ENCODE assay signal across 26 cellular contexts in the genomic region with DNA sequence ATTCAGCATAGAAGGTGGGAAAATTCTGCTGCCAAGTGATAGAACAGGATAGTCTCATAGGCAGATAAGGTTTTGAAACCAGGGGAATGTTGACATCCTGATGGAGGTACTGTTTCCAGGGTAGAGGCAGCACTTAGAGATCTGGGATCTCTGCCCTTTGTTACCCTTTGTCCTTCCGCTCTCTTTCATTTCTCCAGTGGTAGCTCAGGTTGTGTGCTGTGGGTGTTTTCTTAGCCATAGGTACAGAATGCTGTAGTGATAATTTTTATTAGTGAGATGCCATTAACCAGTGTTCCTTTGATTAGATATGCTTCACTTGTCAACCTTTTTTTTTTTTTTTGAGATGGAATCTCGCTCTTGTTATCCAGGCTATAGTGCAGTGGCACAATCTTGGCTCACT.
A peak's percentile ranks its signal among the peaks of the same experiment; 100 is the strongest.
DNase-seq lines count a peak whose midpoint lies in the region; ATAC-seq, FAIRE-seq and TF ChIP-seq lines count a peak whose summit lies in the region.
"Had no signal": no experiment of that assay in that cellular context is flagged by ENCODE, and none has a peak within 500 bp of the region (broad histone marks: within the 10 kb centered on the region; RNA-seq: fewer than 3 reads in every experiment).

No MANE protein-coding gene starts in this region.

- FAIRE-seq in GM12891 (lab: Jason Lieb, UNC) (peak; percentile 13), small intestine (lab: Jason Lieb, UNC) (no peak)
- FAIRE-seq: A204.1, D721Med, GM12878, GM18507, H54 had no signal

- H3K4me3 ChIP-seq in PC-3 (ENCODE audit: low read length) (no peak overlapping the region), small intestine (ENCODE audit: low read depth in 1 of 2, low read length in 2 of 2) (no peak overlapping the region)
- H3K4me3 ChIP-seq: BLaER1 treated with 17β-estradiol and CSF1 and Interleukin-3, amounts not matched to agents 10 nM and 100 nM; GM12878; HAP-1 had no signal

- peaks cover 54% of the 10 kb centered on the region for H3K4me1 ChIP-seq in PC-3 (ENCODE audit: insufficient read depth, low read length)
- peaks cover 0 to 2% of the 10 kb centered on the region in 2 donors for H3K4me1 ChIP-seq in small intestine (ENCODE audit: control insufficient read depth in 2 of 2, insufficient read depth in 1 of 2, low read depth in 1 of 2, low read length in 1 of 2)
- H3K4me1 ChIP-seq: BE2C had no signal

- H3F3A ChIP-seq in PC-3 (ENCODE audit: low read length, unreplicated experiment): no peaks in the 10 kb centered on the region

- H3K27me3 ChIP-seq in PC-3 (ENCODE audit: low read length) (no peaks in the 10 kb centered on the region), layer of hippocampus (ENCODE audit: control insufficient read depth, insufficient read depth, low read length) (no peaks in the 10 kb centered on the region), small intestine (ENCODE audit: control insufficient read depth in 2 of 2, insufficient read depth in 2 of 2, low read length in 2 of 2) (no peaks in the 10 kb centered on the region)
- H3K27me3 ChIP-seq: BE2C; BLaER1 treated with 17β-estradiol and CSF1 and Interleukin-3, amounts not matched to agents 10 nM and 100 nM had no signal

- H3K9me2 ChIP-seq in PC-3 (replicated peaks; ENCODE audit: low read length): no peaks in the 10 kb centered on the region

- 17 to 72% (median 36%) methylated on average over 2 of the region's 2 CpGs for WGBS in small intestine, 3 donors

- TF ChIP-seq CTCF in PC-3 (conservative IDR thresholded peaks at IDR 0.05; ENCODE audit: low read depth, low read length) (no peak), natural killer cell (IDR thresholded peaks at IDR 0.05) (no peak)

- no peak overlapping the region for H3K27ac Mint-ChIP-seq in natural killer cell
- H3K27ac Mint-ChIP-seq: CD4-positive, alpha-beta T cell; CD8-positive, alpha-beta memory T cell had no signal

- H4K20me1 ChIP-seq in PC-3 (ENCODE audit: low read length): no peaks in the 10 kb centered on the region
- H4K20me1 ChIP-seq: BLaER1 treated with 17β-estradiol and CSF1 and Interleukin-3, amounts not matched to agents 10 nM and 100 nM had no signal

- no peaks in the 10 kb centered on the region for H3K36me3 Mint-ChIP-seq in natural killer cell
- H3K36me3 Mint-ChIP-seq: CD14-positive monocyte; CD8-positive, alpha-beta memory T cell had no signal

- H3K27ac ChIP-seq in PC-3 (ENCODE audit: low read length) (peak overlapping the region; percentile 84), layer of hippocampus (ENCODE audit: low read depth, low read length) (peak overlapping the region; percentile 4), small intestine (ENCODE audit: low read depth in 1 of 2, low read length in 1 of 2) (peak overlapping the region in 1 of 2 donors; percentile 45)
- H3K27ac ChIP-seq: 22Rv1 had no signal

- DNase-seq in GM12891 (ENCODE audit: insufficient read length, low spot score) (no peak), PC-3 (no peak), small intestine (peak; percentile 93), NCI-H1092 (lab: John Stamatoyannopoulos, UW) (no peak), AML-193 (lab: John Stamatoyannopoulos, UW) (no peak), natural killer cell (no peak)
- DNase-seq in activated T-cell treated with anti-CD3 and anti-CD28 coated beads, Interleukin-2, amount 50 U/mL, for 1 hour: no peak
- DNase-seq: BE2C; CD4-positive, alpha-beta T cell; CD8-positive, alpha-beta memory T cell; DMS 273 treated with DMSO at 0.1 percent for 48 hours; DMS79; EL; GDM1; GOT3; HFFc6 had no signal

- intact Hi-C loops in PC-3 (cut with micrococcal nuclease) (loop anchor here (2.0 kb wide), 1 partner anchor 18 kb away; no protein-coding TSS in a partner anchor), natural killer cell (cut with micrococcal nuclease) (no loop called here)

- no peak for TF ChIP-seq POLR2A in GM12891 (IDR thresholded peaks at IDR 0.05; ENCODE audit: low read depth, low read length)

- peak overlapping the region; percentile 42 for H3K4me2 ChIP-seq in PC-3 (ENCODE audit: low read length)
- H3K4me2 ChIP-seq: BLaER1 treated with 17β-estradiol and CSF1 and Interleukin-3, amounts not matched to agents 10 nM and 100 nM had no signal

- 0 out of 2 replicates have a peak, but pooled peaks cover 5% of the 10 kb centered on the region for H3K36me3 ChIP-seq in PC-3 (ENCODE audit: low read depth, low read length)
- no peaks in the 10 kb centered on the region for H3K36me3 ChIP-seq in small intestine (ENCODE audit: control insufficient read depth in 2 of 2, insufficient read depth in 2 of 2, low read length in 2 of 2)
- H3K36me3 ChIP-seq: BE2C, HAP-1 had no signal

- H3K27me3 Mint-ChIP-seq in natural killer cell (ENCODE audit: low read depth in 2 of 2): peaks cover 7 to 11% of the 10 kb centered on the region in 2 donors

- no peak overlapping the region for H2AFZ ChIP-seq in PC-3 (ENCODE audit: low read length)

- no peaks in the 10 kb centered on the region for H3K4me1 Mint-ChIP-seq in natural killer cell
- H3K4me1 Mint-ChIP-seq: CD14-positive monocyte; CD8-positive, alpha-beta memory T cell had no signal

- POLR2A ChIA-PET in PC-3 (lab: Charles Lee; ENCODE audit: unreplicated experiment): no interaction called here

- no peak for ATAC-seq in PC-3
- ATAC-seq in natural killer cell: no peak
- ATAC-seq: GM12878 had no signal

- H3K9me3 ChIP-seq in PC-3 (ENCODE audit: low read length) (no peaks in the 10 kb centered on the region), small intestine (ENCODE audit: control insufficient read depth, low read depth) (no peaks in the 10 kb centered on the region)
- H3K9me3 ChIP-seq: BE2C; BLaER1 treated with 17β-estradiol and CSF1 and Interleukin-3, amounts not matched to agents 10 nM and 100 nM; HAP-1 had no signal

- H3K79me2 ChIP-seq in PC-3 (ENCODE audit: low read length): no peaks in the 10 kb centered on the region

- no peak overlapping the region for H3K9ac ChIP-seq in PC-3 (ENCODE audit: low read length)
- H3K9ac ChIP-seq: BLaER1 treated with 17β-estradiol and CSF1 and Interleukin-3, amounts not matched to agents 10 nM and 100 nM had no signal

- H3K4me3 Mint-ChIP-seq in natural killer cell: no peak overlapping the region
- H3K4me3 Mint-ChIP-seq: CD14-positive monocyte; CD4-positive, alpha-beta T cell; CD8-positive, alpha-beta memory T cell had no signal

- no peaks in the 10 kb centered on the region for H3K9me3 Mint-ChIP-seq in natural killer cell
- H3K9me3 Mint-ChIP-seq: CD14-positive monocyte; CD4-positive, alpha-beta T cell; CD8-positive, alpha-beta memory T cell; HFFc6 had no signal

- no TSS peak for BruUV-seq in PC-3 (replicated peaks; lab: Mats Ljungman, UMichigan)

- CTCF ChIA-PET in PC-3 (lab: Charles Lee): no interaction called here

TF ChIP-seq in GM12891, 5 proteins besides CTCF, POLR2A, EP300 and RAD21:
- TF ChIP-seq POU2F2 (IDR thresholded peaks at IDR 0.05; ENCODE audit: low read depth, low read length): no peak
- TF ChIP-seq SPI1 (IDR thresholded peaks at IDR 0.05; ENCODE audit: low read depth, low read length): no peak
- no peak for TF ChIP-seq POLR2AphosphoS5 (IDR thresholded peaks at IDR 0.05; ENCODE audit: low read depth, low read length)
- TF ChIP-seq PAX5 (IDR thresholded peaks at IDR 0.05; ENCODE audit: insufficient read depth, low read length, severe bottlenecking): no peak
- TF ChIP-seq TAF1 (IDR thresholded peaks at IDR 0.05; ENCODE audit: low read depth, low read length): no peak
TF ChIP-seq in GM12891: peak in this region for 0.
